In the genomic region with DNA sequence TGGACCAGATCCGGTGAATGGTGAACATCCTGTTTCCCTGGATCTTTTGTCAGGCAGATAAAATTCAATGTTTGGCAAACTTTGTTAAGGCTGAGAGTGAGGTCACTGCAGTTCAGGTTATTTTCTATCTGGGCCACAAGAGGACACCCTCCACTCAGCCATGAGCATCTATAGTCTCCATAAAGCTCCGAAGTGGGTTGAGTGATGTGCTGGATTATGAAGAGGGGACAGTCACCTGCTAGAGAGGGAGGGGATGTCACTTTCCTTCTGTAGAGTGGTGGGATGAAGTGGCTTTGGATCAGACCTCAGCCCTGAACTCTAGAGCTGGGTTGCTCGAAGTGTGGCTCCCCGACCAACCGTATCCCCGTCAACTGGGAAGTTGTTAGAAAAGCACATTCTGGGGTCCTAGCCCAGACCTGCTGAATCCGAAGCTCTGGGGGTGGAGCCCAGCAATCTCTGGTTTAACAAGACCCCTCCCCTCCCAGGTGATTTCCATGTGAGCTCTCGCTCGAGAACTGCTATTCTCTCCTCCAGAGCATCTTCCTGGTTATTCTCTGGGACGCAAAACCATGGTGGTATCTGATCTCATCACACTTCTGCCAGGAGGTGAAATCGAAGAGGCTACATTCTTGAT, we compare ENCODE assay signal across 8 cellular contexts. TPM values are rescaled to one million over a fixed set of nuclear protein-coding genes. Genes with fewer than 3 reads are reported as not detected.
DNase-seq lines count a peak whose midpoint lies in the region; ATAC-seq and TF ChIP-seq lines count a peak whose summit lies in the region.

No MANE protein-coding gene starts in this region.

- no peak overlapping the region for H2BK15ac ChIP-seq in mesendoderm (replicated peaks; ENCODE audit: low read depth)

- H3K27me3 ChIP-seq in CD4-positive, alpha-beta T cell (ENCODE audit: control insufficient read depth, insufficient read depth, low read length): no peaks in the 10 kb centered on the region
- H3K27me3 ChIP-seq in GM23338 (ENCODE audit: insufficient read depth) (no peaks in the 10 kb centered on the region), mesendoderm (ENCODE audit: insufficient read depth, low read length, poor library complexity) (no peaks in the 10 kb centered on the region)

- H3K27ac Mint-ChIP-seq in CD4-positive, alpha-beta T cell: no peak overlapping the region
- peak overlapping the region; percentile 66; the same call in 1 of the 2 replicates for H3K27ac Mint-ChIP-seq in GM23338
- H3K27ac Mint-ChIP-seq in dendritic cell treated with granulocyte-macrophage colony-stimulating factor and Interleukin-4, amounts not matched to agents 40 ng/mL and 50 ng/mL, for 4 days: peak overlapping the region; percentile 28

- H4K20me1 ChIP-seq in GM23338 (replicated peaks; ENCODE audit: insufficient read depth): peaks cover 11% of the 10 kb centered on the region; the same call in 1 of the 2 replicates

- no peak overlapping the region for H3K23ac ChIP-seq in mesendoderm (ENCODE audit: low read length)

- peaks cover 16% of the 10 kb centered on the region for H3F3A ChIP-seq in GM23338 (replicated peaks; ENCODE audit: low read depth)

- H3K4me2 ChIP-seq in GM23338 (0 out of 2 replicates have a peak overlapping the region, but pooled peaks have one; percentile 15), mesendoderm (ENCODE audit: low read length) (no peak overlapping the region)

- H3K56ac ChIP-seq in mesendoderm (ENCODE audit: low read length): no peak overlapping the region

- no peaks in the 10 kb centered on the region for H3K36me3 Mint-ChIP-seq in CD4-positive, alpha-beta T cell (ENCODE audit: low read depth)
- H3K36me3 Mint-ChIP-seq in GM23338 (ENCODE audit: low read depth): no peaks in the 10 kb centered on the region
- H3K36me3 Mint-ChIP-seq in dendritic cell treated with granulocyte-macrophage colony-stimulating factor and Interleukin-4, amounts not matched to agents 40 ng/mL and 50 ng/mL, for 4 days (ENCODE audit: low read depth): no peaks in the 10 kb centered on the region

- no peak overlapping the region for H2AK5ac ChIP-seq in mesendoderm (ENCODE audit: low read length)

- no peak for TF ChIP-seq CTCF in CD4-positive, alpha-beta T cell (IDR thresholded peaks at IDR 0.05)
- TF ChIP-seq CTCF in GM23338 (conservative IDR thresholded peaks at IDR 0.05; ENCODE audit: low read depth in 2 of 2): peak; percentile 52 to 78; a peak in 3 of 4 replicates

- H3K36me3 ChIP-seq in GM23338 (ENCODE audit: insufficient read depth) (no peaks in the 10 kb centered on the region), mesendoderm (ENCODE audit: control insufficient read depth, insufficient read depth, low read length) (no peaks in the 10 kb centered on the region)

- WGBS in mesendoderm (ENCODE audit: extremely low coverage, insufficient coverage, low lambda C conversion rate): no CpG with 5 or more reads among the region's 11 CpGs

- H3K4ac ChIP-seq in mesendoderm (ENCODE audit: low read depth, low read length): no peak overlapping the region

- no peak overlapping the region for H3K9ac ChIP-seq in mesendoderm (ENCODE audit: low read length)

- no peak overlapping the region for H4K8ac ChIP-seq in mesendoderm (ENCODE audit: low read depth, low read length)

- no peak for DNase-seq in CD4-positive, alpha-beta T cell
- DNase-seq in GM23338 (ENCODE audit: low spot score): peak; percentile 60
- peak; percentile 55 for DNase-seq in NOMO-1 treated with dmso at 0.1 percent for 144 hours (lab: John Stamatoyannopoulos, UW; ENCODE audit: unreplicated experiment)
- DNase-seq in mesendoderm: peak; percentile 86
- DNase-seq in GF-D8 (lab: John Stamatoyannopoulos, UW): no peak

- H3K4me1 ChIP-seq in GM23338 (ENCODE audit: insufficient read depth): peaks cover 51% of the 10 kb centered on the region
- H3K4me1 ChIP-seq in mesendoderm (ENCODE audit: control insufficient read depth, low read depth, low read length): no peaks in the 10 kb centered on the region

- H2BK5ac ChIP-seq in mesendoderm (ENCODE audit: low read length): no peak overlapping the region

- H3K4me3 ChIP-seq in GM23338 (no peak overlapping the region), mesendoderm (ENCODE audit: low read length) (no peak overlapping the region)

- H3K4me1 Mint-ChIP-seq in CD4-positive, alpha-beta T cell (ENCODE audit: low read depth): peaks cover 17% of the 10 kb centered on the region
- H3K4me1 Mint-ChIP-seq in GM23338: peaks cover 52% of the 10 kb centered on the region
- H3K4me1 Mint-ChIP-seq in dendritic cell treated with granulocyte-macrophage colony-stimulating factor and Interleukin-4, amounts not matched to agents 40 ng/mL and 50 ng/mL, for 4 days (ENCODE audit: low read depth): peaks cover 23% of the 10 kb centered on the region

- ATAC-seq in CD4-positive, alpha-beta T cell (ENCODE audit: poor library complexity): peak; percentile 31
- peak; percentile 55 for ATAC-seq in GM23338
- no peak for ATAC-seq in HG03095 (IDR thresholded peaks at IDR 0.05; ENCODE audit: unreplicated experiment)
- no peak for ATAC-seq in HG02970 (IDR thresholded peaks at IDR 0.05; ENCODE audit: low FRiP score, unreplicated experiment)

- H3K27me3 Mint-ChIP-seq in CD4-positive, alpha-beta T cell: peaks cover 25% of the 10 kb centered on the region
- peaks cover 10% of the 10 kb centered on the region for H3K27me3 Mint-ChIP-seq in GM23338 (ENCODE audit: insufficient read depth, low read depth, poor library complexity)
- no peaks in the 10 kb centered on the region for H3K27me3 Mint-ChIP-seq in dendritic cell treated with granulocyte-macrophage colony-stimulating factor and Interleukin-4, amounts not matched to agents 40 ng/mL and 50 ng/mL, for 4 days

- CTCF ChIA-PET in CD4-positive, alpha-beta T cell (lab: Charles Lee): interaction anchor here (0.8 to 1.5 kb wide), 5 partner anchors 150 to 171 kb away, joined by 3 to 9 read pairs (median 3); no protein-coding TSS in a partner anchor

- intact Hi-C loops in CD4-positive, alpha-beta T cell (cut with DNase I, micrococcal nuclease): loop anchor here (1.0 to 10.0 kb wide), 4 partner anchors 149 to 1247 kb away; no protein-coding TSS in a partner anchor
- intact Hi-C loops in dendritic cell treated with granulocyte-macrophage colony-stimulating factor and Interleukin-4, amounts not matched to agents 40 ng/mL and 50 ng/mL, for 4 days (cut with micrococcal nuclease): loop anchor here (1.0 kb wide), 1 partner anchor 163 kb away; no protein-coding TSS in a partner anchor

- POLR2A ChIA-PET in CD4-positive, alpha-beta T cell (lab: Charles Lee): no interaction called here

- H2BK120ac ChIP-seq in mesendoderm (ENCODE audit: low read depth, low read length): no peak overlapping the region

- no peaks in the 10 kb centered on the region for H3K9me2 ChIP-seq in GM23338 (ENCODE audit: insufficient read depth)

- no peaks in the 10 kb centered on the region for H3K9me3 ChIP-seq in CD4-positive, alpha-beta T cell (ENCODE audit: control insufficient read depth, low read length)

- no peak overlapping the region for H4K5ac ChIP-seq in mesendoderm (ENCODE audit: low read length)

- no peaks in the 10 kb centered on the region for H3K9me3 Mint-ChIP-seq in CD4-positive, alpha-beta T cell
- no peaks in the 10 kb centered on the region for H3K9me3 Mint-ChIP-seq in GM23338
- H3K9me3 Mint-ChIP-seq in dendritic cell treated with granulocyte-macrophage colony-stimulating factor and Interleukin-4, amounts not matched to agents 40 ng/mL and 50 ng/mL, for 4 days: no peaks in the 10 kb centered on the region

- no peaks in the 10 kb centered on the region for H3K79me1 ChIP-seq in mesendoderm (ENCODE audit: low read length)

- no peak overlapping the region for H3K27ac ChIP-seq in CD4-positive, alpha-beta T cell (ENCODE audit: low read depth, low read length)
- H3K27ac ChIP-seq in GM23338 (ENCODE audit: low read depth) (no peak overlapping the region), mesendoderm (ENCODE audit: low read depth, low read length) (no peak overlapping the region)

- no peak overlapping the region for H3K4me3 Mint-ChIP-seq in CD4-positive, alpha-beta T cell
- no peak overlapping the region for H3K4me3 Mint-ChIP-seq in GM23338
- no peak overlapping the region for H3K4me3 Mint-ChIP-seq in dendritic cell treated with granulocyte-macrophage colony-stimulating factor and Interleukin-4, amounts not matched to agents 40 ng/mL and 50 ng/mL, for 4 days

- no peak overlapping the region for H3K18ac ChIP-seq in mesendoderm (ENCODE audit: low read length)

- H2AFZ ChIP-seq in GM23338: no peak overlapping the region

- H3K79me2 ChIP-seq in GM23338 (replicated peaks; ENCODE audit: insufficient read depth) (peaks cover 8% of the 10 kb centered on the region), mesendoderm (ENCODE audit: control insufficient read depth, insufficient read depth, low read length) (no peaks in the 10 kb centered on the region)

RNA-seq across cellular contexts. Expression of a gene that starts 31.8 kb away (rescaled TPM):
- total RNA-seq in CD4-positive, alpha-beta T cell: not detected
- 0.12 and 0.21 TPM in 2 replicates for total RNA-seq in GM23338 (2014; rRNA removed; shearing (Covaris generic))
- polyA plus RNA-seq in GM23338 (2016; fragmentation: Nextera tagmentation; extraction: Ambion mirVana): 0.34 TPM in 1 of 2 replicates, not detected in the other
- 1.6 TPM for polyA plus RNA-seq in mesendoderm (2013, experiment 1 of 2)
- 1.8 TPM for polyA plus RNA-seq in mesendoderm (2013, experiment 2 of 2)

RNA-seq across cellular contexts. Expression of a gene that starts 52.5 kb away (rescaled TPM):
- total RNA-seq in CD4-positive, alpha-beta T cell: 10 to 100 TPM; 24.9 to 27.3 TPM
- total RNA-seq in GM23338 (2014; rRNA removed; shearing (Covaris generic)): 11.0 and 16.8 TPM in 2 replicates
- 9.5 and 10.5 TPM in 2 replicates for polyA plus RNA-seq in GM23338 (2016; fragmentation: Nextera tagmentation; extraction: Ambion mirVana)
- polyA plus RNA-seq in mesendoderm (2013, experiment 1 of 2): 12.0 TPM
- polyA plus RNA-seq in mesendoderm (2013, experiment 2 of 2): 11.8 TPM

Comparison
In these comparisons a context has a peak if more than half of its experiments do, and no peak if none do; other contexts are left out.
1. ATAC-seq: peak in CD4-positive, alpha-beta T cell (single experiment) and GM23338 (single experiment); none in HG03095 (single experiment) and HG02970 (single experiment).
2. DNase-seq: peak in GM23338 (single experiment), NOMO-1 treated with dmso at 0.1 percent for 144 hours (single experiment) and mesendoderm (single experiment); none in CD4-positive, alpha-beta T cell (0 of 10) and GF-D8 (single experiment).